In the genomic region with DNA sequence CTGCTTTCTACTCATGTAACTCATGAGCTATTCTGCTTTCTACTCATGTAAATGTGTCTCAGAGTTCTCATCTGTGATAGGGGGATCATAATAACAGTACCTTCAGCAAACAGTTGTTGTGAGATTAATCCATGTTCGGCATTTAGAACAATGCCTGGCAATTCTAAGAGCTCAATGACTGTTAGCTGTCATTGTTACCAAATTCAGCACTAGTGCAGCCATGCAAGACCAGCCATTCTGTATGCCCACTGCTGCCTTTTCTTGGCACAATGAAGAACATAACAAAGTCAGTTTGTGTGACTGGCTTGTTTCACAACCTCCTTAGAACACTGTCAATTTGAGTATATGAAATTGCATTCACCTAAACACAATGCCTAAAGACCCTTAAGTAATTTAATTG, we compare ENCODE assay signal across 16 cellular contexts.
A peak's percentile ranks its signal among the peaks of the same experiment; 100 is the strongest.
DNase-seq lines count a peak whose midpoint lies in the region; ATAC-seq, FAIRE-seq and TF ChIP-seq lines count a peak whose summit lies in the region.
"Had no signal": no experiment of that assay in that cellular context is flagged by ENCODE, and none has a peak within 500 bp of the region (broad histone marks: within the 10 kb centered on the region; RNA-seq: fewer than 3 reads in every experiment).

No MANE protein-coding gene starts in this region.

- TF ChIP-seq CTCF in gastroesophageal sphincter (IDR thresholded peaks at IDR 0.05): no peak

- peak; percentile 62 for FAIRE-seq in GM12891 (lab: Jason Lieb, UNC)
- FAIRE-seq: RCC 7860 had no signal

- H3K36me3 ChIP-seq in gastroesophageal sphincter: no peaks in the 10 kb centered on the region

- ATAC-seq in gastroesophageal sphincter: no peak

- TF ChIP-seq POLR2A in GM12891 (IDR thresholded peaks at IDR 0.05; ENCODE audit: low read depth, low read length): no peak
- no peak for TF ChIP-seq POLR2A in gastroesophageal sphincter (IDR thresholded peaks at IDR 0.05)

- no peak overlapping the region for H3K4me3 ChIP-seq in gastroesophageal sphincter

- H3K27ac ChIP-seq in gastroesophageal sphincter: no peak overlapping the region

- WGBS in gastroesophageal sphincter (ENCODE audit: low coverage in 1 of 2), 2 donors: 83 to 100% methylated on average over 1 of the region's 1 CpG

- no peaks in the 10 kb centered on the region for H3K4me1 ChIP-seq in gastroesophageal sphincter

- DNase-seq in GM12891 (ENCODE audit: insufficient read length, low spot score) (no peak), NCI-H1930 (lab: John Stamatoyannopoulos, UW) (peak; percentile 61 to 83), globus pallidus (ENCODE audit: low spot score) (peak; percentile 47), putamen (ENCODE audit: low spot score) (peak; percentile 14), NCI-H446 (lab: John Stamatoyannopoulos, UW) (no peak)
- no peak for DNase-seq in activated CD4-positive, alpha-beta T cell treated with anti-CD3 and anti-CD28 coated beads for 1 hour
- DNase-seq: AML-193; Calu3; CD4-positive, CD25-positive, alpha-beta regulatory T cell; HCEC 1CT; NCI-H1694; NCI-H2227 treated with DMSO at 0.1 percent for 48 hours; NCI-H774; SHP77 treated with DMSO at 0.1 percent for 48 hours had no signal

- H3K27me3 ChIP-seq in gastroesophageal sphincter: no peaks in the 10 kb centered on the region

- no peaks in the 10 kb centered on the region for H3K9me3 ChIP-seq in gastroesophageal sphincter

- TF ChIP-seq EP300 in gastroesophageal sphincter (IDR thresholded peaks at IDR 0.05): no peak

TF ChIP-seq in GM12891, 5 proteins besides CTCF, POLR2A, EP300 and RAD21:
- no peak for TF ChIP-seq POLR2AphosphoS5 (IDR thresholded peaks at IDR 0.05; ENCODE audit: low read depth, low read length)
- TF ChIP-seq TAF1 (IDR thresholded peaks at IDR 0.05; ENCODE audit: low read depth, low read length): no peak
- no peak for TF ChIP-seq POU2F2 (IDR thresholded peaks at IDR 0.05; ENCODE audit: low read depth, low read length)
- no peak for TF ChIP-seq PAX5 (IDR thresholded peaks at IDR 0.05; ENCODE audit: insufficient read depth, low read length, severe bottlenecking)
- no peak for TF ChIP-seq SPI1 (IDR thresholded peaks at IDR 0.05; ENCODE audit: low read depth, low read length)

Comparison
In these comparisons a context has a peak if more than half of its experiments do, and no peak if none do; other contexts are left out.
1. DNase-seq: peak in NCI-H1930 (2 of 2), globus pallidus (single experiment) and putamen (single experiment); none in GM12891 (single experiment), NCI-H446 (0 of 2) and activated CD4-positive, alpha-beta T cell treated with anti-CD3 and anti-CD28 coated beads for 1 hour (single experiment).